Comparison of ENCODE assay signal across 8 cellular contexts in the genomic region with DNA sequence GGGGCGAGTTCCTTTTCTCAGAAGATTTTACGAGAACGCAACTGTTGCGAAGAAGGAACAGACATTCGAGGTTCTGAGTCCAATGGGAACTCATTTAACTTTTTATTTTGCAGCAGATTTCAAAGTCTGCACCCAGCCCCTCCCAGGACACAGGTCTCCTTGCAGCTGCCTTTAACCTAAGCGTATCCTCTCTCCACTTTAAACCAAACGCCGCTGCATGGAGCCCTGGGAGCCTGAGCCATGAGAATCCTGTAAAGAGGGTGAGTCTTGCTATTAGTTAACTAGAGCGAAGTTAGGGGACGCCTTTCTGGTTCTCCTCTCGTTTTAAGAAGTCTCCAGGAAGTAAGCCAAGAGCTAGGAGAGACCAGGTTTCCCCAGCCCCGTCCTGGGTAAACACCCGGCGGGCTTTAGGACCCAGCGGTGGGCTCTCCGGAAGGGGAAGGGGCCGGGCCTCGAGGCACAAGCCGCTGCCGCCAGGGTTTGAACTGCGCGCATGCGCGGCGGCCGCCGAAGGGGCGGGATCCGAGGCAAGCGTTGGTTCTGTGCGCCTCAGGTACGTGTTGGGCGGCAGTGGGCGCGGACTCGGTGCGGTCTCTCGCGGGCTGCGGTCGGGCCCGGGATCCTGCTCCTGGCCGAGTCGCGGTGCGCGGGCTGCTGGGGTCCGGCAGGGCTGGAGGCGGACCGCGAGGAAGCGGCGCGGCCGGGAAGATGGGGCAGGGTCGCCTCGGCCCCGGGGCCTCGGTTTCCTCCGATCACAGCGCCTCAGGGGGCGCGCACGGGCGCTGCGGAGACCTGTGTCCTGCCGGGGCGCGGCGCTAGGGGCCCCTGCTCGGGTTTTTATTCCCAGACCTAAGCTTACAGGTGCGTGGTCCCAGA. TPM values are rescaled to one million over a fixed set of nuclear protein-coding genes. Genes with fewer than 3 reads are reported as not detected.
DNase-seq lines count a peak whose midpoint lies in the region; ATAC-seq, FAIRE-seq and TF ChIP-seq lines count a peak whose summit lies in the region.

Gene TDP1 (plus strand): TSS at position 510 of the 876 bp plus-strand sequence. CDS start 7,188 bp downstream, outside the sequence.

- H3K4me2 ChIP-seq in keratinocyte (ENCODE audit: control insufficient read depth, extremely low read depth, insufficient read depth, low read depth, low read length), result peak within 1 kb of the TSS; percentile 90

- H3K9me3 ChIP-seq in keratinocyte (ENCODE audit: control insufficient read depth, low read depth, low read length), result no peaks in the 10 kb centered on the region

- H3K9me1 ChIP-seq in keratinocyte (ENCODE audit: control insufficient read depth, extremely low read depth, insufficient read depth, low read length), result no peaks in the 10 kb centered on the region

- peak within 1 kb of the TSS; percentile 88 for H3K9ac ChIP-seq in keratinocyte (ENCODE audit: control insufficient read depth, extremely low read depth, insufficient read depth, low read length)

- TF ChIP-seq CTCF in AG09319 (IDR thresholded peaks at IDR 0.05; ENCODE audit: low read depth, low read length) (no peak), keratinocyte (optimal IDR thresholded peaks at IDR 0.05 in 1 of 3, IDR thresholded peaks at IDR 0.05 in 1 of 3, conservative IDR thresholded peaks at IDR 0.05 in 1 of 3; ENCODE audit: extremely low read depth in 1 of 3, insufficient read depth in 2 of 3, low read length in 3 of 3) (no peak)

- dilution Hi-C loops in keratinocyte (cut with MboI; ENCODE audit: extremely low pct_ligation_motif_present, low sequenced_read_pairs), result no loop called here

- peak within 1 kb of the TSS; percentile 97 for H2AFZ ChIP-seq in keratinocyte (ENCODE audit: control insufficient read depth, low read length)

- H3K4me3 ChIP-seq in keratinocyte (ENCODE audit: control insufficient read depth in 2 of 3, extremely low read depth in 1 of 3, insufficient read depth in 2 of 3, low read depth in 1 of 3, low read length in 3 of 3), result peak within 1 kb of the TSS; percentile 54 to 95 (median 76)

- no peaks in the 10 kb centered on the region for H4K20me1 ChIP-seq in keratinocyte (ENCODE audit: control insufficient read depth, extremely low read depth, insufficient read depth, low read length)

- FAIRE-seq in keratinocyte (lab: Jason Lieb, UNC), result no peak

- H3K27me3 ChIP-seq in keratinocyte (ENCODE audit: control insufficient read depth, extremely low read depth, insufficient read depth, low read length), result no peaks in the 10 kb centered on the region

- peaks cover 6 to 10% of the 10 kb centered on the region in 2 experiments for H3K36me3 ChIP-seq in keratinocyte (ENCODE audit: control insufficient read depth in 2 of 2, extremely low read depth in 1 of 2, insufficient read depth in 2 of 2, low read length in 2 of 2)

- ATAC-seq in GM19025 (IDR thresholded peaks at IDR 0.05; ENCODE audit: low read depth, unreplicated experiment) (peak; percentile 56), HG03342 (IDR thresholded peaks at IDR 0.05; ENCODE audit: unreplicated experiment) (peak; percentile 54)
- ATAC-seq in activated CD4-positive, CD25-positive, alpha-beta regulatory T cell treated with anti-CD3 and anti-CD28 coated beads, Interleukin-2, amount 50 U/mL, for 24 hours, result peak; percentile 55 to 64

- peaks cover 18% of the 10 kb centered on the region for H3K4me1 ChIP-seq in keratinocyte (ENCODE audit: control insufficient read depth, extremely low read depth, insufficient read depth, low read length)

- peaks cover 20% of the 10 kb centered on the region for H3K79me2 ChIP-seq in keratinocyte (ENCODE audit: control insufficient read depth, insufficient read depth, low read length)

- peak within 1 kb of the TSS; percentile 88 for H3K27ac ChIP-seq in keratinocyte (ENCODE audit: control insufficient read depth, insufficient read depth, low read length)

- DNase-seq in AG09319 (ENCODE audit: extremely low read depth, low read depth), result peak; percentile 88
- DNase-seq in NCI-H446 (lab: John Stamatoyannopoulos, UW), result peak; percentile 94 to 98
- DNase-seq in cerebellar cortex (ENCODE audit: low spot score), result peak; percentile 97
- DNase-seq in keratinocyte (ENCODE audit: low read depth, low spot score), result peak; percentile 91
- DNase-seq in stimulated activated CD4-positive, alpha-beta T cell treated with anti-CD3 and anti-CD28 coated beads, Interleukin-15, amount 100 ng/mL, for 1 hour (ENCODE audit: low read depth in 1 of 2, low spot score in 1 of 2), result peak; percentile 93 to 95

RNA-seq across cellular contexts. Expression of gene TDP1, which starts in this region (rescaled TPM):
- polyA plus RNA-seq in keratinocyte, result 18.9 to 27.1 TPM (median 24.9 TPM) in 3 replicates
- 6.1 TPM for polyA plus RNA-seq in keratinocyte (2011; ENCODE audit: low read depth)
- 15.7 and 20.7 TPM in 2 replicates for polyA plus RNA-seq in keratinocyte (2011; cell fraction: cytosol; rRNA removed)
- polyA plus RNA-seq in keratinocyte (2011; cell fraction: nucleus; rRNA removed), result 21.9 and 22.7 TPM in 2 replicates
- polyA plus RNA-seq in keratinocyte (2012; ENCODE audit: low replicate concordance), result 8.5 and 18.0 TPM in 2 replicates
- polyA minus RNA-seq in keratinocyte, result 14.5 to 26.0 TPM (median 24.5 TPM) in 3 replicates
- polyA minus RNA-seq in keratinocyte (2011; cell fraction: cytosol; rRNA and poly(A)+ RNA removed), result 25.9 TPM
- 12.8 and 21.9 TPM in 2 replicates for polyA minus RNA-seq in keratinocyte (2011; cell fraction: nucleus; rRNA and poly(A)+ RNA removed)

Comparison
In these comparisons a context has a peak if more than half of its experiments do, and no peak if none do; other contexts are left out.
1. Peak in every context shown above with its lines: DNase-seq, ATAC-seq, H3K4me3 ChIP-seq and H3K27ac ChIP-seq.